ENCODE assay signal across 2 cellular contexts in the genomic region with DNA sequence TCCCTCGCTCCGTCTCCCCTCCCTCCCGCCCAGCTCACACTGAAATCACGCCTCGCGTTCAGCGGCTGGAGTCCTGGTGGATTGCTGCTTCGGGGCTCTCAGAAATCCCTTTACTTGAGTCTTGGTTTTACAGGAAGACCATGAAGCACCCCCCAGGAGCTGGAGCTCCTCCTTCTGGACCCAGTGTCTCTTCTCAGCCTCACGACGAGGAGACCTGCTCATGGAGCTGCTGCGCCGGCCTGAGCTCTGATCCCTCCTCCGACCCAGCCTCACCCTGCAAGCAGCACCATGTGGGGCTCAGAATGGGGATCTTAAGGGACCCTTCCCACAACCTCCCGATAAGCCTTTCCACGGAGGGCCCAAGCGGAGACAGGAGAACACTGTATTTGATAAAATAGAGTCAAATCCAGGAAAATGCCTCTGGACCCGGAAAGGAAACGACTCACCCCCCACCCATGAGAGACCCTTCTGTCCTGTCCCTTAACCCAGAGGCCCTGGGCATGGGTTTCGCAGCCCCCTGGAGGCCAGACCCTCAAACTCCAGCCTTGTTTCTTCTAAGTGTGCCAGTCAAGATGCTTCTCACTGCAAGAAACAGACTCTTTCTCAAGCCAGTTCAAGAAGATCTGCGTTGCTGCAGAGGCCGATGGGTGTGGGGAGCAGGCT.
TF ChIP-seq lines count a peak whose summit lies in the region.

No MANE protein-coding gene starts in this region.

TF ChIP-seq in H1, 55 proteins besides CTCF, POLR2A, EP300 and RAD21:
- no peak for TF ChIP-seq JUN (IDR thresholded peaks at IDR 0.05; ENCODE audit: low read depth, low read length)
- TF ChIP-seq CEBPB (IDR thresholded peaks at IDR 0.05; ENCODE audit: low read depth, low read length): no peak
- no peak for TF ChIP-seq FOSL1 (IDR thresholded peaks at IDR 0.05; ENCODE audit: insufficient read depth, low read depth, low read length)
- no peak for TF ChIP-seq RFX5 (IDR thresholded peaks at IDR 0.05; ENCODE audit: borderline replicate concordance, low read depth, low read length)
- TF ChIP-seq, protein P1, sequence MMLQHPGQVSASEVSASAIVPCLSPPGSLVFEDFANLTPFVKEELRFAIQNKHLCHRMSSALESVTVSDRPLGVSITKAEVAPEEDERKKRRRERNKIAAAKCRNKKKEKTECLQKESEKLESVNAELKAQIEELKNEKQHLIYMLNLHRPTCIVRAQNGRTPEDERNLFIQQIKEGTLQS (IDR thresholded peaks at IDR 0.05; ENCODE audit: insufficient read depth, low read depth, low read length): no peak
- TF ChIP-seq SP4 (IDR thresholded peaks at IDR 0.05; ENCODE audit: low read length): no peak

TF ChIP-seq in HEK293T, 16 proteins besides CTCF, POLR2A, EP300 and RAD21:
- TF ChIP-seq ARNT (IDR thresholded peaks at IDR 0.05) (no peak), CTBP1 (IDR thresholded peaks at IDR 0.05; ENCODE audit: borderline replicate concordance) (no peak), SP1 (IDR thresholded peaks at IDR 0.05) (no peak), FOXK2 (IDR thresholded peaks at IDR 0.05) (no peak), LEF1 (IDR thresholded peaks at IDR 0.05; ENCODE audit: borderline replicate concordance) (no peak), ZNF384 (IDR thresholded peaks at IDR 0.05) (no peak), HDGF (IDR thresholded peaks at IDR 0.05; ENCODE audit: borderline replicate concordance) (no peak), L3MBTL2 (conservative IDR thresholded peaks at IDR 0.05) (no peak), NFRKB (IDR thresholded peaks at IDR 0.05) (no peak), ELF4 (IDR thresholded peaks at IDR 0.05) (no peak), FOXM1 (IDR thresholded peaks at IDR 0.05; ENCODE audit: borderline replicate concordance) (no peak), FOXA1 (IDR thresholded peaks at IDR 0.05) (no peak), TARDBP (IDR thresholded peaks at IDR 0.05) (no peak), BHLHE40 (IDR thresholded peaks at IDR 0.05; ENCODE audit: borderline replicate concordance) (no peak), SUZ12 (IDR thresholded peaks at IDR 0.05) (no peak)
- TF ChIP-seq, protein P2, sequence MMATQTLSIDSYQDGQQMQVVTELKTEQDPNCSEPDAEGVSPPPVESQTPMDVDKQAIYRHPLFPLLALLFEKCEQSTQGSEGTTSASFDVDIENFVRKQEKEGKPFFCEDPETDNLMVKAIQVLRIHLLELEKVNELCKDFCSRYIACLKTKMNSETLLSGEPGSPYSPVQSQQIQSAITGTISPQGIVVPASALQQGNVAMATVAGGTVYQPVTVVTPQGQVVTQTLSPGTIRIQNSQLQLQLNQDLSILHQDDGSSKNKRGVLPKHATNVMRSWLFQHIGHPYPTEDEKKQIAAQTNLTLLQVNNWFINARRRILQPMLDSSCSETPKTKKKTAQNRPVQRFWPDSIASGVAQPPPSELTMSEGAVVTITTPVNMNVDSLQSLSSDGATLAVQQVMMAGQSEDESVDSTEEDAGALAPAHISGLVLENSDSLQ (IDR thresholded peaks at IDR 0.05): no peak
TF ChIP-seq in HEK293T: peak in this region for 0.
